ENCODE assay signal across 23 cellular contexts in genomic region chr10:16894834-16895233, GRCh38.
DNase-seq lines count a peak whose midpoint lies in the region; ATAC-seq and TF ChIP-seq lines count a peak whose summit lies in the region.
"Had no signal": no experiment of that assay in that cellular context is flagged by ENCODE, and none has a peak within 500 bp of the region (broad histone marks: within the 10 kb centered on the region; RNA-seq: fewer than 3 reads in every experiment).

No MANE protein-coding gene starts in this region.

- TF ChIP-seq RAD21 in SK-N-SH (IDR thresholded peaks at IDR 0.05; ENCODE audit: low read length) = no peak

- H3K9ac ChIP-seq in SK-N-SH = no peak overlapping the region

- CTCF ChIA-PET in SK-N-SH (lab: Yijun Ruan, JAX) = interaction anchor here (0.9 kb wide), 1 partner anchor 336 kb away, joined by 3 read pairs; no protein-coding TSS in a partner anchor

- peaks cover 11% of the 10 kb centered on the region for H3K9me3 Mint-ChIP-seq in neural crest cell

- H3K4me3 ChIP-seq in AG10803 (ENCODE audit: low read length) = no peak overlapping the region
- no peak overlapping the region for H3K4me3 ChIP-seq in SK-N-SH (ENCODE audit: low read depth in 2 of 2, low read length in 1 of 2)
- H3K4me3 ChIP-seq in fibroblast of villous mesenchyme (ENCODE audit: low read depth, low read length) = no peak overlapping the region
- H3K4me3 ChIP-seq: MG63, PC-9 had no signal

- H4K20me1 ChIP-seq in SK-N-SH (ENCODE audit: insufficient read depth) = no peaks in the 10 kb centered on the region

- 0 out of 4 replicates have a peak, but pooled peaks of 1 of the 2 experiments have one; percentile 37 for TF ChIP-seq EP300 in SK-N-SH (IDR thresholded peaks at IDR 0.05; ENCODE audit: borderline replicate concordance in 1 of 2, low read depth in 1 of 2, low read length in 1 of 2)

- no peak for TF ChIP-seq CTCF in AG10803 (conservative IDR thresholded peaks at IDR 0.05; ENCODE audit: low read length)
- TF ChIP-seq CTCF in SK-N-SH (IDR thresholded peaks at IDR 0.05) = no peak
- TF ChIP-seq CTCF in fibroblast of villous mesenchyme (IDR thresholded peaks at IDR 0.05; ENCODE audit: insufficient read depth, low read depth, low read length) = no peak
- TF ChIP-seq CTCF in neural crest cell (conservative IDR thresholded peaks at IDR 0.05) = no peak

- peaks cover 22% of the 10 kb centered on the region for H3K4me1 Mint-ChIP-seq in neural crest cell

- WGBS in SK-N-SH (ENCODE audit: low lambda C conversion rate) = 27% methylated on average over 1 of the region's 1 CpG

- POLR2A ChIA-PET in SK-N-SH (lab: Yijun Ruan, JAX) = no interaction called here

- no peaks in the 10 kb centered on the region for H3K27me3 ChIP-seq in SK-N-SH (ENCODE audit: insufficient read depth)
- H3K27me3 ChIP-seq: MG63 had no signal

- peaks cover 3% of the 10 kb centered on the region for H3K36me3 Mint-ChIP-seq in neural crest cell (ENCODE audit: low read depth)

- H3K27ac ChIP-seq in SK-N-SH (ENCODE audit: low read depth in 2 of 2, low read length in 1 of 2) = peak overlapping the region in 1 of 2 experiments; percentile 39; a peak in 1 of 4 replicates
- H3K27ac ChIP-seq: PC-9, RWPE1 had no signal

- no peaks in the 10 kb centered on the region for H3K9me2 ChIP-seq in SK-N-SH

- no peak overlapping the region for H2AFZ ChIP-seq in SK-N-SH (ENCODE audit: low read depth)
- H2AFZ ChIP-seq: PC-9 had no signal

- no peaks in the 10 kb centered on the region for H3K27me3 Mint-ChIP-seq in neural crest cell (ENCODE audit: low read depth)

- H3K9me3 ChIP-seq in SK-N-SH = 0 out of 2 replicates have a peak, but pooled peaks cover 6% of the 10 kb centered on the region
- H3K9me3 ChIP-seq: MG63 had no signal

- no peaks in the 10 kb centered on the region for H3K79me2 ChIP-seq in SK-N-SH (ENCODE audit: insufficient read depth)

- DNase-seq in AG10803 (ENCODE audit: low read depth) (peak; percentile 42), SK-N-SH (no peak), fibroblast of villous mesenchyme (ENCODE audit: low read depth) (peak; percentile 71), neural crest cell (ENCODE audit: low read depth, low spot score) (no peak)
- DNase-seq in stimulated activated CD4-positive, alpha-beta T cell treated with anti-CD3 and anti-CD28 coated beads, Interleukin-2, amount 100 ng/mL, for 48 hours = no peak
- no peak for DNase-seq in stimulated activated naive CD4-positive, alpha-beta T cell treated with Interleukin-2 at 50 U/mL for 16 hours (lab: John Stamatoyannopoulos, UW)
- DNase-seq: 8988T; ACHN; DMS153; DND-41; IMR-90; KG1; MG63; NCI-H2029 treated with DMSO at 0.1 percent for 48 hours; NCI-H446 treated with DMSO at 0.1 percent for 48 hours; NCI-H526; NCI-H82; NK-92 treated with Interleukin-12 subunit alpha and Interleukin-12 subunit beta, amount 100 ng/mL, for 24 hours; PC-9; SHP77 had no signal

- no peak overlapping the region for H3K4me3 Mint-ChIP-seq in neural crest cell

- no peak for ATAC-seq in GM19467 (IDR thresholded peaks at IDR 0.05; ENCODE audit: unreplicated experiment)
- ATAC-seq: HCT116 had no signal

- peaks cover 8% of the 10 kb centered on the region for H3F3A ChIP-seq in SK-N-SH (replicated peaks; ENCODE audit: insufficient read depth)

- peak overlapping the region; percentile 23 for H3K27ac Mint-ChIP-seq in neural crest cell (ENCODE audit: unreplicated experiment)

- peaks cover 0 to 5% of the 10 kb centered on the region in 2 experiments for H3K36me3 ChIP-seq in SK-N-SH (replicated peaks in 1 of 2; ENCODE audit: control insufficient read depth in 1 of 2, insufficient read depth in 2 of 2, low read length in 1 of 2)
- H3K36me3 ChIP-seq: MG63 had no signal

- peaks cover 4 to 9% of the 10 kb centered on the region in 2 experiments; a peak in 3 of 4 replicates for H3K4me1 ChIP-seq in SK-N-SH (ENCODE audit: control insufficient read depth in 1 of 2, insufficient read depth in 2 of 2, low read depth in 1 of 2, low read length in 1 of 2)

- H3K4me2 ChIP-seq in SK-N-SH = no peak overlapping the region
- H3K4me2 ChIP-seq: PC-9 had no signal

TF ChIP-seq in SK-N-SH, 30 proteins besides CTCF, POLR2A, EP300 and RAD21:
- TF ChIP-seq NFIC (IDR thresholded peaks at IDR 0.05; ENCODE audit: borderline replicate concordance) = peak; percentile 31; the same call in 1 of the 2 replicates
- no peak for TF ChIP-seq FOXM1 (IDR thresholded peaks at IDR 0.05; ENCODE audit: low read depth)
- TF ChIP-seq YY1 (IDR thresholded peaks at IDR 0.05; ENCODE audit: low read depth) = no peak
- TF ChIP-seq ZBTB33 (IDR thresholded peaks at IDR 0.05; ENCODE audit: borderline replicate concordance, low read depth) = no peak
- peak; percentile 52; the same call in 1 of the 2 replicates for TF ChIP-seq TCF12 (IDR thresholded peaks at IDR 0.05)
- TF ChIP-seq PBX3 (IDR thresholded peaks at IDR 0.05) = peak; percentile 39; the same call in 1 of the 2 replicates
- TF ChIP-seq USF2 (IDR thresholded peaks at IDR 0.05; ENCODE audit: borderline replicate concordance, low read depth, low read length) = no peak
- TF ChIP-seq MAX (IDR thresholded peaks at IDR 0.05; ENCODE audit: low read depth) = no peak

Comparison
In these comparisons a context has a peak if more than half of its experiments do, and no peak if none do; other contexts are left out.
1. DNase-seq: peak in AG10803 (single experiment) and fibroblast of villous mesenchyme (single experiment); none in SK-N-SH (single experiment), neural crest cell (single experiment), stimulated activated CD4-positive, alpha-beta T cell treated with anti-CD3 and anti-CD28 coated beads, Interleukin-2, amount 100 ng/mL, for 48 hours (0 of 2) and stimulated activated naive CD4-positive, alpha-beta T cell treated with Interleukin-2 at 50 U/mL for 16 hours (single experiment).